Comparison of ENCODE assay signal across 1 cellular context in genomic region chr10:95635319-95635733, GRCh38.
TF ChIP-seq lines count a peak whose summit lies in the region.

No MANE protein-coding gene starts in this region.

TF ChIP-seq in HepG2, 621 proteins besides CTCF, POLR2A, EP300 and RAD21 (continued from another document and continues in another):
- TF ChIP-seq, protein P1, sequence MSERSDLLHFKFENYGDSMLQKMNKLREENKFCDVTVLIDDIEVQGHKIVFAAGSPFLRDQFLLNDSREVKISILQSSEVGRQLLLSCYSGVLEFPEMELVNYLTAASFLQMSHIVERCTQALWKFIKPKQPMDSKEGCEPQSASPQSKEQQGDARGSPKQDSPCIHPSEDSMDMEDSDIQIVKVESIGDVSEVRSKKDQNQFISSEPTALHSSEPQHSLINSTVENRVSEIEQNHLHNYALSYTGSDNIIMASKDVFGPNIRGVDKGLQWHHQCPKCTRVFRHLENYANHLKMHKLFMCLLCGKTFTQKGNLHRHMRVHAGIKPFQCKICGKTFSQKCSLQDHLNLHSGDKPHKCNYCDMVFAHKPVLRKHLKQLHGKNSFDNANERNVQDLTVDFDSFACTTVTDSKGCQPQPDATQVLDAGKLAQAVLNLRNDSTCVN (CRISPR knock-in tag; IDR thresholded peaks at IDR 0.05; ENCODE audit: borderline replicate concordance): no peak
- TF ChIP-seq RXRB (CRISPR knock-in tag; IDR thresholded peaks at IDR 0.05; ENCODE audit: borderline replicate concordance) (peak; percentile 75; the same call in 1 of the 2 replicates), PBX2 (CRISPR knock-in tag; IDR thresholded peaks at IDR 0.05) (no peak), FOXK1 (CRISPR knock-in tag; IDR thresholded peaks at IDR 0.05; ENCODE audit: borderline replicate concordance, low read depth) (0 out of 2 replicates have a peak, but pooled peaks have one; percentile 54), ZNF354B (CRISPR knock-in tag; IDR thresholded peaks at IDR 0.05) (no peak), SMC3 (IDR thresholded peaks at IDR 0.05; ENCODE audit: low read length) (peak; percentile 14; the same call in 1 of the 2 replicates), KDM4B (CRISPR knock-in tag; IDR thresholded peaks at IDR 0.05) (no peak), SP4 (CRISPR knock-in tag; IDR thresholded peaks at IDR 0.05) (no peak), TMF1 (CRISPR knock-in tag; IDR thresholded peaks at IDR 0.05; ENCODE audit: low read depth) (no peak), ZNF510 (CRISPR knock-in tag; IDR thresholded peaks at IDR 0.05; ENCODE audit: low read depth) (no peak), ZSCAN30 (CRISPR knock-in tag; IDR thresholded peaks at IDR 0.05) (no peak), PHF21A (CRISPR knock-in tag; IDR thresholded peaks at IDR 0.05) (peak; percentile 92), GMEB1 (CRISPR knock-in tag; IDR thresholded peaks at IDR 0.05; ENCODE audit: borderline replicate concordance) (no peak), SOX5 (CRISPR knock-in tag; IDR thresholded peaks at IDR 0.05; ENCODE audit: borderline replicate concordance) (peak; percentile 89), PPARG (CRISPR knock-in tag; conservative IDR thresholded peaks at IDR 0.05) (peak; percentile 70), ATF7 (IDR thresholded peaks at IDR 0.05) (no peak), ATF7 (CRISPR knock-in tag; IDR thresholded peaks at IDR 0.05) (no peak), MIER3 (CRISPR knock-in tag; IDR thresholded peaks at IDR 0.05; ENCODE audit: borderline replicate concordance) (0 out of 2 replicates have a peak, but pooled peaks have one; percentile 21), NPAS2 (CRISPR knock-in tag; IDR thresholded peaks at IDR 0.05; ENCODE audit: borderline replicate concordance) (no peak), ZNF740 (CRISPR knock-in tag; IDR thresholded peaks at IDR 0.05) (no peak), CBX2 (IDR thresholded peaks at IDR 0.05; ENCODE audit: low read depth, low read length) (no peak), CBX2 (CRISPR knock-in tag; IDR thresholded peaks at IDR 0.05; ENCODE audit: low read depth) (no peak), CC2D1A (CRISPR knock-in tag; IDR thresholded peaks at IDR 0.05) (no peak), ZNF724P (CRISPR knock-in tag; IDR thresholded peaks at IDR 0.05; ENCODE audit: borderline replicate concordance) (no peak), FOXM1 (CRISPR knock-in tag; IDR thresholded peaks at IDR 0.05) (no peak), SATB2 (CRISPR knock-in tag; IDR thresholded peaks at IDR 0.05) (no peak), HNF1A (IDR thresholded peaks at IDR 0.05; ENCODE audit: low read depth) (peak; percentile 58), HNF1A (CRISPR knock-in tag; IDR thresholded peaks at IDR 0.05; ENCODE audit: borderline replicate concordance) (peak; percentile 69; the same call in 1 of the 2 replicates), NFE2L2 (IDR thresholded peaks at IDR 0.05; ENCODE audit: low read length) (no peak), ZNF558 (CRISPR knock-in tag; IDR thresholded peaks at IDR 0.05; ENCODE audit: borderline replicate concordance) (no peak), KAT7 (CRISPR knock-in tag; IDR thresholded peaks at IDR 0.05; ENCODE audit: borderline replicate concordance) (no peak), SIX1 (CRISPR knock-in tag; IDR thresholded peaks at IDR 0.05; ENCODE audit: borderline replicate concordance) (peak; percentile 67; the same call in 1 of the 2 replicates), KLF16 (CRISPR knock-in tag; IDR thresholded peaks at IDR 0.05) (peak in 1 of 2 experiments; percentile 64; a peak in 1 of 4 replicates), ELK4 (CRISPR knock-in tag; IDR thresholded peaks at IDR 0.05; ENCODE audit: borderline replicate concordance) (no peak), RBAK (CRISPR knock-in tag; IDR thresholded peaks at IDR 0.05) (peak; percentile 99), MED1 (CRISPR knock-in tag; IDR thresholded peaks at IDR 0.05) (peak; percentile 78), DMAP1 (CRISPR knock-in tag; IDR thresholded peaks at IDR 0.05) (peak; percentile 39; the same call in 1 of the 2 replicates), ARHGAP35 (CRISPR knock-in tag; IDR thresholded peaks at IDR 0.05; ENCODE audit: borderline replicate concordance) (no peak), HDAC1 (CRISPR knock-in tag; IDR thresholded peaks at IDR 0.05) (peak; percentile 66), SAP130 (CRISPR knock-in tag; IDR thresholded peaks at IDR 0.05; ENCODE audit: low read depth) (peak; percentile 58), ZC3H13 (CRISPR knock-in tag; IDR thresholded peaks at IDR 0.05) (no peak), ZKSCAN5 (CRISPR knock-in tag; IDR thresholded peaks at IDR 0.05) (no peak), BHLHE40 (IDR thresholded peaks at IDR 0.05; ENCODE audit: low read length) (no peak), RBM39 (IDR thresholded peaks at IDR 0.05; ENCODE audit: low read depth, low read length, poor library complexity, severe bottlenecking) (no peak), DZIP1 (CRISPR knock-in tag; IDR thresholded peaks at IDR 0.05) (no peak), ZNF674 (CRISPR knock-in tag; IDR thresholded peaks at IDR 0.05; ENCODE audit: low read depth) (no peak), ASH2L (IDR thresholded peaks at IDR 0.05; ENCODE audit: insufficient read length, low read depth, low read length) (peak; percentile 33), TBP (CRISPR knock-in tag; IDR thresholded peaks at IDR 0.05) (no peak), KDM6A (CRISPR knock-in tag; IDR thresholded peaks at IDR 0.05; ENCODE audit: low read depth) (peak; percentile 67; the same call in 1 of the 2 replicates)
- TF ChIP-seq, protein P2, sequence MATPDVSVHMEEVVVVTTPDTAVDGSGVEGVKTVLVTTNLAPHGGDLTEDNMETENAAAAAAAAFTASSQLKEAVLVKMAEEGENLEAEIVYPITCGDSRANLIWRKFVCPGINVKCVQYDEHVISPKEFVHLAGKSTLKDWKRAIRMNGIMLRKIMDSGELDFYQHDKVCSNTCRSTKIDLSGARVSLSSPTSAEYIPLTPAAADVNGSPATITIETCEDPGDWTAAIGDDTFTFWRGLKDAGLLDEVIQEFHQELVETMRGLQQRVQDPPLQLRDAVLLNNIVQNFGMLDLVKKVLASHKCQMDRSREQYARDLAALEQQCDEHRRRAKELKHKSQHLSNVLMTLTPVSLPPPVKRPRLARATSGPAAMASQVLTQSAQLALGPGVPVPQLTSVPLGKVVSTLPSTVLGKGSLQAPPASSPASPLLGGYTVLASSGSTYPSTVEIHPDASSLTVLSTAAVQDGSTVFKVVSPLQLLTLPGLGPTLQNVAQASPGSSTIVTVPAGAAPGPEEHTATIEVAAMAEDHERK (CRISPR knock-in tag; IDR thresholded peaks at IDR 0.05; ENCODE audit: low read depth): no peak
- TF ChIP-seq, protein P3, sequence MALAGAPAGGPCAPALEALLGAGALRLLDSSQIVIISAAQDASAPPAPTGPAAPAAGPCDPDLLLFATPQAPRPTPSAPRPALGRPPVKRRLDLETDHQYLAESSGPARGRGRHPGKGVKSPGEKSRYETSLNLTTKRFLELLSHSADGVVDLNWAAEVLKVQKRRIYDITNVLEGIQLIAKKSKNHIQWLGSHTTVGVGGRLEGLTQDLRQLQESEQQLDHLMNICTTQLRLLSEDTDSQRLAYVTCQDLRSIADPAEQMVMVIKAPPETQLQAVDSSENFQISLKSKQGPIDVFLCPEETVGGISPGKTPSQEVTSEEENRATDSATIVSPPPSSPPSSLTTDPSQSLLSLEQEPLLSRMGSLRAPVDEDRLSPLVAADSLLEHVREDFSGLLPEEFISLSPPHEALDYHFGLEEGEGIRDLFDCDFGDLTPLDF (CRISPR knock-in tag; IDR thresholded peaks at IDR 0.05): no peak
- TF ChIP-seq, protein P4, sequence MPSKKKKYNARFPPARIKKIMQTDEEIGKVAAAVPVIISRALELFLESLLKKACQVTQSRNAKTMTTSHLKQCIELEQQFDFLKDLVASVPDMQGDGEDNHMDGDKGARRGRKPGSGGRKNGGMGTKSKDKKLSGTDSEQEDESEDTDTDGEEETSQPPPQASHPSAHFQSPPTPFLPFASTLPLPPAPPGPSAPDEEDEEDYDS (CRISPR knock-in tag; IDR thresholded peaks at IDR 0.05): no peak
- TF ChIP-seq, protein P5, sequence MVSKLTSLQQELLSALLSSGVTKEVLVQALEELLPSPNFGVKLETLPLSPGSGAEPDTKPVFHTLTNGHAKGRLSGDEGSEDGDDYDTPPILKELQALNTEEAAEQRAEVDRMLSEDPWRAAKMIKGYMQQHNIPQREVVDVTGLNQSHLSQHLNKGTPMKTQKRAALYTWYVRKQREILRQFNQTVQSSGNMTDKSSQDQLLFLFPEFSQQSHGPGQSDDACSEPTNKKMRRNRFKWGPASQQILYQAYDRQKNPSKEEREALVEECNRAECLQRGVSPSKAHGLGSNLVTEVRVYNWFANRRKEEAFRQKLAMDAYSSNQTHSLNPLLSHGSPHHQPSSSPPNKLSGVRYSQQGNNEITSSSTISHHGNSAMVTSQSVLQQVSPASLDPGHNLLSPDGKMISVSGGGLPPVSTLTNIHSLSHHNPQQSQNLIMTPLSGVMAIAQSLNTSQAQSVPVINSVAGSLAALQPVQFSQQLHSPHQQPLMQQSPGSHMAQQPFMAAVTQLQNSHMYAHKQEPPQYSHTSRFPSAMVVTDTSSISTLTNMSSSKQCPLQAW (CRISPR knock-in tag; IDR thresholded peaks at IDR 0.05): no peak
